ENCODE assay signal across 19 cellular contexts in genomic region chr1:225886159-225887029, GRCh38. TPM values are rescaled to one million over a fixed set of nuclear protein-coding genes. Genes with fewer than 3 reads are reported as not detected.
DNase-seq lines count a peak whose midpoint lies in the region; ATAC-seq and TF ChIP-seq lines count a peak whose summit lies in the region.
"Had no signal": no experiment of that assay in that cellular context is flagged by ENCODE, and none has a peak within 500 bp of the region (broad histone marks: within the 10 kb centered on the region; RNA-seq: fewer than 3 reads in every experiment).

No MANE protein-coding gene starts in this region.

- H3K27me3 Mint-ChIP-seq in CD4-positive, alpha-beta T cell: no peaks in the 10 kb centered on the region
- no peaks in the 10 kb centered on the region for H3K27me3 Mint-ChIP-seq in T-helper 17 cell
- no peaks in the 10 kb centered on the region for H3K27me3 Mint-ChIP-seq in activated T-cell treated with anti-CD3 and anti-CD28 coated beads, Interleukin-2, amount 50 U/mL, for 4 hours (ENCODE audit: low read depth)
- H3K27me3 Mint-ChIP-seq: naive thymus-derived CD8-positive, alpha-beta T cell had no signal

- H3K27me3 ChIP-seq in CD4-positive, alpha-beta T cell (ENCODE audit: control insufficient read depth, insufficient read depth, low read length): no peaks in the 10 kb centered on the region
- H3K27me3 ChIP-seq in colonic mucosa (no peaks in the 10 kb centered on the region), mucosa of rectum (ENCODE audit: control insufficient read depth in 2 of 2, insufficient read depth in 2 of 2, low read length in 2 of 2) (no peaks in the 10 kb centered on the region)

- no peaks in the 10 kb centered on the region for H3K9me3 ChIP-seq in CD4-positive, alpha-beta T cell (ENCODE audit: control insufficient read depth, low read length)
- H3K9me3 ChIP-seq in HEK293 (ENCODE audit: control insufficient read depth, insufficient read depth, low read depth, low read length) (no peaks in the 10 kb centered on the region), colonic mucosa (no peaks in the 10 kb centered on the region), mucosa of rectum (ENCODE audit: control insufficient read depth in 2 of 2, low read length in 2 of 2) (no peaks in the 10 kb centered on the region), T-helper 17 cell (ENCODE audit: control insufficient read depth, low read length, poor library complexity, severe bottlenecking) (no peaks in the 10 kb centered on the region)
- H3K9me3 ChIP-seq: BLaER1 had no signal

- POLR2A ChIA-PET in CD4-positive, alpha-beta T cell (lab: Charles Lee): interaction anchor here (0.7 to 13.0 kb wide), 2 partner anchors 10 to 11 kb away, joined by 4 to 427 read pairs; no protein-coding TSS in a partner anchor
- POLR2A ChIA-PET in HEK293 (lab: Yijun Ruan, JAX): interaction anchor here (1.1 kb wide), 1 partner anchor 38 kb away, joined by 3 read pairs; the partner anchor contains the start of gene PYCR2

- CTCF ChIA-PET in CD4-positive, alpha-beta T cell (lab: Charles Lee): no interaction called here
- CTCF ChIA-PET in HEK293 (lab: Yijun Ruan, JAX): interaction anchor here (1.1 to 2.9 kb wide), 3 partner anchors 9 to 24 kb away, joined by 4 to 12 read pairs (median 7); no protein-coding TSS in a partner anchor

- H3K4me3 Mint-ChIP-seq in CD4-positive, alpha-beta T cell: peak overlapping the region; percentile 60
- no peak overlapping the region for H3K4me3 Mint-ChIP-seq in T-helper 17 cell
- no peak overlapping the region for H3K4me3 Mint-ChIP-seq in activated T-cell treated with anti-CD3 and anti-CD28 coated beads, Interleukin-2, amount 50 U/mL, for 4 hours
- H3K4me3 Mint-ChIP-seq: activated B cell treated with CpG ODN at 0.5 μM for 24 hours had no signal

- no peak overlapping the region for H3K27ac ChIP-seq in CD4-positive, alpha-beta T cell (ENCODE audit: low read depth, low read length)
- H3K27ac ChIP-seq in HEK293 (ENCODE audit: extremely low read depth, low read depth, low read length) (no peak overlapping the region), colonic mucosa (peak overlapping the region; percentile 56), mucosa of rectum (ENCODE audit: low read depth in 2 of 2, low read length in 2 of 2) (peak overlapping the region; percentile 23 to 62)
- H3K27ac ChIP-seq: BLaER1 had no signal

- H3K4me3 ChIP-seq in HEK293 (ENCODE audit: low read depth, low read length) (no peak overlapping the region), colonic mucosa (peak overlapping the region; percentile 30), mucosa of rectum (ENCODE audit: low read length in 2 of 2) (peak overlapping the region; percentile 15 to 46)
- H3K4me3 ChIP-seq: BLaER1 had no signal

- DNase-seq in CD4-positive, alpha-beta T cell: no peak
- DNase-seq in colonic mucosa (no peak), T-helper 17 cell (no peak), NCI-H345 (lab: John Stamatoyannopoulos, UW) (no peak), NAMALWA (ENCODE audit: low spot score) (no peak)
- no peak for DNase-seq in activated T-cell treated with anti-CD3 and anti-CD28 coated beads, Interleukin-2, amount 50 U/mL, for 4 hours
- DNase-seq: ACHN; activated B cell treated with CpG ODN at 0.5 μM for 24 hours; activated CD4-positive, alpha-beta T cell treated with anti-CD3 and anti-CD28 coated beads, Interleukin-2, amount 50 U/mL, for 4 hours; activated CD8-positive, alpha-beta memory T cell treated with anti-CD3 and anti-CD28 coated beads, Interleukin-2, amount 50 U/mL, for 48 hours; mesenchymal stem cell; naive thymus-derived CD8-positive, alpha-beta T cell; NCI-H1436; T1000 had no signal

- H3K36me3 ChIP-seq in HEK293 (ENCODE audit: control insufficient read depth in 2 of 2, insufficient read depth in 1 of 2, low read length in 2 of 2) (no peaks in the 10 kb centered on the region), colonic mucosa (no peaks in the 10 kb centered on the region), mucosa of rectum (ENCODE audit: control insufficient read depth in 2 of 2, insufficient read depth in 2 of 2, low read length in 2 of 2) (peaks cover 0 to 2% of the 10 kb centered on the region in 2 donors)
- H3K36me3 ChIP-seq: BLaER1 had no signal

- H3K36me3 Mint-ChIP-seq in CD4-positive, alpha-beta T cell (ENCODE audit: low read depth): peaks cover 10% of the 10 kb centered on the region
- H3K36me3 Mint-ChIP-seq in T-helper 17 cell (ENCODE audit: low read depth): no peaks in the 10 kb centered on the region
- no peaks in the 10 kb centered on the region for H3K36me3 Mint-ChIP-seq in activated T-cell treated with anti-CD3 and anti-CD28 coated beads, Interleukin-2, amount 50 U/mL, for 4 hours (ENCODE audit: insufficient read depth)
- H3K36me3 Mint-ChIP-seq: brain; naive thymus-derived CD8-positive, alpha-beta T cell had no signal

- no peak for ATAC-seq in CD4-positive, alpha-beta T cell (ENCODE audit: poor library complexity)
- no peak for ATAC-seq in T-helper 17 cell
- no peak for ATAC-seq in activated T-cell treated with anti-CD3 and anti-CD28 coated beads, Interleukin-2, amount 50 U/mL, for 4 hours
- ATAC-seq: naive thymus-derived CD8-positive, alpha-beta T cell had no signal

- peaks cover 22% of the 10 kb centered on the region for H3K4me1 Mint-ChIP-seq in CD4-positive, alpha-beta T cell (ENCODE audit: low read depth)
- H3K4me1 Mint-ChIP-seq in T-helper 17 cell: peaks cover 19% of the 10 kb centered on the region
- peaks cover 18% of the 10 kb centered on the region for H3K4me1 Mint-ChIP-seq in activated T-cell treated with anti-CD3 and anti-CD28 coated beads, Interleukin-2, amount 50 U/mL, for 4 hours (ENCODE audit: low read depth)

- H3K27ac Mint-ChIP-seq in CD4-positive, alpha-beta T cell: no peak overlapping the region
- H3K27ac Mint-ChIP-seq in T-helper 17 cell: no peak overlapping the region
- H3K27ac Mint-ChIP-seq: activated B cell treated with CpG ODN at 0.5 μM for 24 hours, brain had no signal

- intact Hi-C loops in CD4-positive, alpha-beta T cell (cut with DNase I, micrococcal nuclease): loop anchor here in 1 of 2 experiments (10.0 kb wide), 1 partner anchor 178 kb away; the partner anchor contains the start of gene H3-3A
- intact Hi-C loops in colonic mucosa (cut with DNase I): no loop called here

- no peak for TF ChIP-seq CTCF in CD4-positive, alpha-beta T cell (IDR thresholded peaks at IDR 0.05)
- no peak for TF ChIP-seq CTCF in HEK293 (tag by site-specific recombination; IDR thresholded peaks at IDR 0.05)
- no peak for TF ChIP-seq CTCF in colonic mucosa (IDR thresholded peaks at IDR 0.05)

- H3K9ac ChIP-seq in colonic mucosa (ENCODE audit: low read depth in 2 of 2, low read length in 2 of 2) (peak overlapping the region in 1 of 2 donors; percentile 61), mucosa of rectum (ENCODE audit: low read depth in 1 of 2, low read length in 2 of 2) (peak overlapping the region in 1 of 2 donors; percentile 66)
- H3K9ac ChIP-seq: BLaER1 had no signal

- H3K9me3 Mint-ChIP-seq in CD4-positive, alpha-beta T cell: no peaks in the 10 kb centered on the region
- no peaks in the 10 kb centered on the region for H3K9me3 Mint-ChIP-seq in activated T-cell treated with anti-CD3 and anti-CD28 coated beads, Interleukin-2, amount 50 U/mL, for 4 hours
- H3K9me3 Mint-ChIP-seq: activated B cell treated with CpG ODN at 0.5 μM for 24 hours; naive thymus-derived CD8-positive, alpha-beta T cell had no signal

- H3K4me1 ChIP-seq in HEK293 (ENCODE audit: control insufficient read depth, insufficient read depth, low read length) (no peaks in the 10 kb centered on the region), colonic mucosa (peaks cover 5% of the 10 kb centered on the region), mucosa of rectum (ENCODE audit: control insufficient read depth in 2 of 2, insufficient read depth in 2 of 2, low read length in 2 of 2) (peaks cover 32 to 40% of the 10 kb centered on the region in 2 donors)

TF ChIP-seq in HEK293, 187 proteins besides CTCF, POLR2A, EP300 and RAD21:
- no peak for TF ChIP-seq ZNF157 (tag by site-specific recombination; IDR thresholded peaks at IDR 0.05)
- TF ChIP-seq ZBTB17 (tag by site-specific recombination; IDR thresholded peaks at IDR 0.05): peak; percentile 96

RNA-seq across cellular contexts. Expression of gene LEFTY1, which starts 2.6 kb away (rescaled TPM):
- not detected for total RNA-seq in CD4-positive, alpha-beta T cell
- total RNA-seq in colonic mucosa (100 to 1,000 TPM; 201 to 211 TPM), T-helper 17 cell (under 1 TPM in 1 of 2 donors, not detected in 1; 0.68 TPM)
- under 1 TPM in 1 of 3 donors, not detected in 2; 0.22 TPM for total RNA-seq in activated T-cell treated with anti-CD3 and anti-CD28 coated beads, Interleukin-2, amount 50 U/mL, for 4 hours
- total RNA-seq: activated B cell treated with CpG ODN at 0.5 μM for 24 hours; glomerular endothelial cell; naive thymus-derived CD8-positive, alpha-beta T cell had no signal

RNA-seq across cellular contexts. Expression of gene TMEM63A, which starts 4.2 kb away (rescaled TPM):
- total RNA-seq in CD4-positive, alpha-beta T cell: 100 to 1,000 TPM; 199 to 204 TPM
- 100 to 1,000 TPM; 124 to 165 TPM for total RNA-seq in colonic mucosa
- total RNA-seq in T-helper 17 cell: 100 to 1,000 TPM; 269 to 280 TPM
- total RNA-seq in activated T-cell treated with anti-CD3 and anti-CD28 coated beads, Interleukin-2, amount 50 U/mL, for 4 hours: 10 to 100 TPM in 1 of 3 donors, 1 to 10 TPM in 2; 7.1 to 13.5 (median 9.1) TPM

RNA-seq across cellular contexts. Expression of gene PYCR2, which starts 37.7 kb away (rescaled TPM):
- total RNA-seq in CD4-positive, alpha-beta T cell: 10 to 100 TPM; 24.1 to 26.2 TPM
- total RNA-seq in colonic mucosa (10 to 100 TPM; 34.0 to 61.6 TPM), T-helper 17 cell (10 to 100 TPM; 48.1 to 53.7 TPM)
- total RNA-seq in activated T-cell treated with anti-CD3 and anti-CD28 coated beads, Interleukin-2, amount 50 U/mL, for 4 hours: 100 to 1,000 TPM; 156 to 161 (median 158) TPM

RNA-seq across cellular contexts. Expression of gene LEFTY2, which starts 54.6 kb away (rescaled TPM):
- total RNA-seq in CD4-positive, alpha-beta T cell: not detected
- under 1 TPM; 0.12 to 0.53 TPM for total RNA-seq in colonic mucosa
- total RNA-seq in T-helper 17 cell: not detected
- not detected for total RNA-seq in activated T-cell treated with anti-CD3 and anti-CD28 coated beads, Interleukin-2, amount 50 U/mL, for 4 hours
- total RNA-seq: activated B cell treated with CpG ODN at 0.5 μM for 24 hours; glomerular endothelial cell; naive thymus-derived CD8-positive, alpha-beta T cell had no signal

Comparison
In these comparisons a context has a peak if more than half of its experiments do, and no peak if none do; other contexts are left out.
1. H3K27ac ChIP-seq: peak in colonic mucosa (single experiment) and mucosa of rectum (2 of 2); none in CD4-positive, alpha-beta T cell (single experiment) and HEK293 (single experiment).
2. RNA of gene LEFTY1, which starts 2.6 kb away (total RNA-seq): 201 to 211 TPM in colonic mucosa; 0.68 TPM in T-helper 17 cell, 0.22 TPM in activated T-cell treated with anti-CD3 and anti-CD28 coated beads, Interleukin-2, amount 50 U/mL, for 4 hours and not detected in CD4-positive, alpha-beta T cell; every median in the first group is over 100 times any median in the second.
3. RNA of gene TMEM63A, which starts 4.2 kb away (total RNA-seq): 269 to 280 TPM in T-helper 17 cell, 199 to 204 TPM in CD4-positive, alpha-beta T cell and 124 to 165 TPM in colonic mucosa; 7.1 to 13.5 TPM in activated T-cell treated with anti-CD3 and anti-CD28 coated beads, Interleukin-2, amount 50 U/mL, for 4 hours; every median in the first group is over 4 times any median in the second.